2 cellular contexts compared by ENCODE assay signal in the genomic region with DNA sequence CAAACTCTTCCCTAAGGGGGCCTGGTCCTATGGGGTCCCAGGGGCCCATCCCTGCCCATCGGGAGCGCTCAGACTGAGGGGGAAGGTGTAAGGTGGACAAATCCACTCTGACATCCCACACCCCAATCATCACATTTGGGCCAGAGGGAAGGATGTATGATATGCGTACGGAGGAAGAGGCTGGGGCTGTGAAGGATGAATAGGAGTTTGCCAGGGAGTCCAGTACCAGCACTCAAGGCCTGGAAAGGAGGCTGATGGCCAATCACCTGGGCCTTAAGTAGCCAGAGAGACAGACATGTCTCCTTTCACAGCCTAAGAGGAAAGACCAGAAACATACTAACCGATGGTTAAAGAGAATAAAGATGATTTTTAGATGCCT.
TF ChIP-seq lines count a peak whose summit lies in the region.

No MANE protein-coding gene starts in this region.

TF ChIP-seq in HEK293, 187 proteins besides CTCF, POLR2A, EP300 and RAD21:
- no peak for TF ChIP-seq ZNF239 (tag by site-specific recombination; IDR thresholded peaks at IDR 0.05)
- TF ChIP-seq ZFP3 (tag by site-specific recombination; IDR thresholded peaks at IDR 0.05; ENCODE audit: low read depth): peak; percentile 97
- no peak for TF ChIP-seq ZNF544 (tag by site-specific recombination; IDR thresholded peaks at IDR 0.05)
- peak; percentile 18; the same call in 1 of the 2 replicates for TF ChIP-seq SCRT2 (tag by site-specific recombination; IDR thresholded peaks at IDR 0.05)
- TF ChIP-seq ZNF571 (tag by site-specific recombination; IDR thresholded peaks at IDR 0.05): no peak
- no peak for TF ChIP-seq RBAK (tag by site-specific recombination; IDR thresholded peaks at IDR 0.05)
- no peak for TF ChIP-seq REPIN1 (tag by site-specific recombination; IDR thresholded peaks at IDR 0.05; ENCODE audit: low read depth)
- no peak for TF ChIP-seq ZNF658 (tag by site-specific recombination; IDR thresholded peaks at IDR 0.05)
- TF ChIP-seq SP7 (tag by site-specific recombination; IDR thresholded peaks at IDR 0.05): no peak
- TF ChIP-seq ZNF529 (tag by site-specific recombination; IDR thresholded peaks at IDR 0.05; ENCODE audit: insufficient replicate concordance): no peak
- TF ChIP-seq ZNF501 (tag by site-specific recombination; IDR thresholded peaks at IDR 0.05): no peak

TF ChIP-seq in H1, 55 proteins besides CTCF, POLR2A, EP300 and RAD21:
- TF ChIP-seq KDM4A (IDR thresholded peaks at IDR 0.05; ENCODE audit: low read depth, low read length, severe bottlenecking) (no peak), HDAC2 (IDR thresholded peaks at IDR 0.05; ENCODE audit: borderline replicate concordance in 1 of 2, low read depth in 2 of 2, low read length in 2 of 2) (no peak), SP4 (IDR thresholded peaks at IDR 0.05; ENCODE audit: low read length) (no peak), GTF2F1 (IDR thresholded peaks at IDR 0.05; ENCODE audit: borderline replicate concordance, low read depth, low read length) (no peak), TAF7 (optimal IDR thresholded peaks at IDR 0.05; ENCODE audit: borderline replicate concordance, low read depth, low read length) (no peak), PHF8 (conservative IDR thresholded peaks at IDR 0.05; ENCODE audit: low read depth, low read length) (no peak)
- TF ChIP-seq, protein P1, sequence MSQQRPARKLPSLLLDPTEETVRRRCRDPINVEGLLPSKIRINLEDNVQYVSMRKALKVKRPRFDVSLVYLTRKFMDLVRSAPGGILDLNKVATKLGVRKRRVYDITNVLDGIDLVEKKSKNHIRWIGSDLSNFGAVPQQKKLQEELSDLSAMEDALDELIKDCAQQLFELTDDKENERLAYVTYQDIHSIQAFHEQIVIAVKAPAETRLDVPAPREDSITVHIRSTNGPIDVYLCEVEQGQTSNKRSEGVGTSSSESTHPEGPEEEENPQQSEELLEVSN (IDR thresholded peaks at IDR 0.05): no peak
- TF ChIP-seq, protein P2, sequence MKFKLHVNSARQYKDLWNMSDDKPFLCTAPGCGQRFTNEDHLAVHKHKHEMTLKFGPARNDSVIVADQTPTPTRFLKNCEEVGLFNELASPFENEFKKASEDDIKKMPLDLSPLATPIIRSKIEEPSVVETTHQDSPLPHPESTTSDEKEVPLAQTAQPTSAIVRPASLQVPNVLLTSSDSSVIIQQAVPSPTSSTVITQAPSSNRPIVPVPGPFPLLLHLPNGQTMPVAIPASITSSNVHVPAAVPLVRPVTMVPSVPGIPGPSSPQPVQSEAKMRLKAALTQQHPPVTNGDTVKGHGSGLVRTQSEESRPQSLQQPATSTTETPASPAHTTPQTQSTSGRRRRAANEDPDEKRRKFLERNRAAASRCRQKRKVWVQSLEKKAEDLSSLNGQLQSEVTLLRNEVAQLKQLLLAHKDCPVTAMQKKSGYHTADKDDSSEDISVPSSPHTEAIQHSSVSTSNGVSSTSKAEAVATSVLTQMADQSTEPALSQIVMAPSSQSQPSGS (IDR thresholded peaks at IDR 0.05; ENCODE audit: low read length): no peak
TF ChIP-seq in H1: peak in this region for 0.
